In genomic region chr7:142459557-142459963, GRCh38 we compare ENCODE assay signal across 8 cellular contexts.
DNase-seq lines count a peak whose midpoint lies in the region; ATAC-seq and TF ChIP-seq lines count a peak whose summit lies in the region.

No MANE protein-coding gene starts in this region.

- peak overlapping the region; percentile 56 for H3K4me2 ChIP-seq in PC-9

- no peaks in the 10 kb centered on the region for H4K20me1 ChIP-seq in PC-9 (ENCODE audit: insufficient read depth)

- H3K27me3 ChIP-seq in PC-9 (ENCODE audit: insufficient read depth, low read depth) (no peaks in the 10 kb centered on the region), colonic mucosa (no peaks in the 10 kb centered on the region), vagina (no peaks in the 10 kb centered on the region)

- no peaks in the 10 kb centered on the region for H3K9me2 ChIP-seq in PC-9 (ENCODE audit: insufficient read depth)

- no peak overlapping the region for H3K9ac ChIP-seq in colonic mucosa (ENCODE audit: low read depth in 2 of 2, low read length in 2 of 2)

- peaks cover 2% of the 10 kb centered on the region; the same call in 1 of the 2 replicates for H3K9me3 ChIP-seq in PC-9 (ENCODE audit: insufficient read depth, low read depth)
- no peaks in the 10 kb centered on the region for H3K9me3 ChIP-seq in colonic mucosa
- no peaks in the 10 kb centered on the region for H3K9me3 ChIP-seq in vagina

- no peak overlapping the region for H2AFZ ChIP-seq in PC-9

- ATAC-seq in GM21367 (IDR thresholded peaks at IDR 0.05; ENCODE audit: unreplicated experiment) (peak; percentile 72), HG03558 (IDR thresholded peaks at IDR 0.05; ENCODE audit: extremely low read depth, unreplicated experiment) (peak; percentile 81)

- DNase-seq in activated CD4-positive, alpha-beta T cell treated with anti-CD3 and anti-CD28 coated beads for 48 hours: peak; percentile 26
- DNase-seq in activated CD4-positive, alpha-beta T cell treated with anti-CD3 and anti-CD28 coated beads for 1 hour: no peak
- DNase-seq in PC-9: peak; percentile 82 to 96
- peak; percentile 39 for DNase-seq in colonic mucosa
- DNase-seq in lung microvascular endothelial cell (ENCODE audit: low read depth in 2 of 2): peak; percentile 67 to 71
- DNase-seq in vagina (ENCODE audit: extremely low spot score in 2 of 2): peak in 1 of 2 donors; percentile 54

- TF ChIP-seq POLR2A in vagina (IDR thresholded peaks at IDR 0.05): no peak

- intact Hi-C loops in PC-9 (cut with micrococcal nuclease; ENCODE audit: unreplicated experiment): loop anchor here (1.0 to 5.0 kb wide), 20 partner anchors 19 to 756 kb away; no protein-coding TSS in a partner anchor
- intact Hi-C loops in colonic mucosa (cut with DNase I): no loop called here
- intact Hi-C loops in vagina (cut with DNase I): no loop called here

- H3K79me2 ChIP-seq in PC-9 (ENCODE audit: low read depth): no peaks in the 10 kb centered on the region

- POLR2A ChIA-PET in PC-9 (lab: Charles Lee; ENCODE audit: unreplicated experiment): interaction anchor here (0.6 to 1.0 kb wide), 3 partner anchors 84 to 903 kb away, joined by 3 to 7 read pairs (median 4); partner anchors contain the start of genes EPHB6 and FAM131B

- H3K36me3 ChIP-seq in PC-9 (ENCODE audit: low read depth) (no peaks in the 10 kb centered on the region), colonic mucosa (no peaks in the 10 kb centered on the region), vagina (no peaks in the 10 kb centered on the region)

- peaks cover 10% of the 10 kb centered on the region; the same call in 1 of the 2 replicates for H3F3A ChIP-seq in PC-9 (ENCODE audit: insufficient read depth, low read depth)

- CTCF ChIA-PET in PC-9 (lab: Charles Lee): interaction anchor here (0.6 to 4.0 kb wide), 20 partner anchors 13 to 756 kb away, joined by 3 to 25 read pairs (median 4); no protein-coding TSS in a partner anchor

- BruUV-seq in PC-9 (replicated peaks; lab: Mats Ljungman, UMichigan): no TSS peak

- H3K27ac ChIP-seq in PC-9 (peak overlapping the region; percentile 45), colonic mucosa (no peak overlapping the region), vagina (no peak overlapping the region)

- peaks cover 26% of the 10 kb centered on the region for H3K4me1 ChIP-seq in PC-9 (replicated peaks; ENCODE audit: insufficient read depth)
- H3K4me1 ChIP-seq in colonic mucosa: no peaks in the 10 kb centered on the region
- no peaks in the 10 kb centered on the region for H3K4me1 ChIP-seq in vagina

- H3K4me3 ChIP-seq in PC-9 (no peak overlapping the region), colonic mucosa (no peak overlapping the region), vagina (no peak overlapping the region)

- TF ChIP-seq CTCF in PC-9 (conservative IDR thresholded peaks at IDR 0.05): peak; percentile 91
- TF ChIP-seq CTCF in colonic mucosa (IDR thresholded peaks at IDR 0.05): peak; percentile 79
- peak; percentile 4 to 31 (median 17) for TF ChIP-seq CTCF in vagina (IDR thresholded peaks at IDR 0.05)

Comparison
In these comparisons a context has a peak if more than half of its experiments do, and no peak if none do; other contexts are left out.
1. CTCF ChIP-seq: peak in every context shown above with its lines; median percentile 91 in PC-9; 79 in colonic mucosa; 17 in vagina.